8 cellular contexts compared by ENCODE assay signal in the genomic region with DNA sequence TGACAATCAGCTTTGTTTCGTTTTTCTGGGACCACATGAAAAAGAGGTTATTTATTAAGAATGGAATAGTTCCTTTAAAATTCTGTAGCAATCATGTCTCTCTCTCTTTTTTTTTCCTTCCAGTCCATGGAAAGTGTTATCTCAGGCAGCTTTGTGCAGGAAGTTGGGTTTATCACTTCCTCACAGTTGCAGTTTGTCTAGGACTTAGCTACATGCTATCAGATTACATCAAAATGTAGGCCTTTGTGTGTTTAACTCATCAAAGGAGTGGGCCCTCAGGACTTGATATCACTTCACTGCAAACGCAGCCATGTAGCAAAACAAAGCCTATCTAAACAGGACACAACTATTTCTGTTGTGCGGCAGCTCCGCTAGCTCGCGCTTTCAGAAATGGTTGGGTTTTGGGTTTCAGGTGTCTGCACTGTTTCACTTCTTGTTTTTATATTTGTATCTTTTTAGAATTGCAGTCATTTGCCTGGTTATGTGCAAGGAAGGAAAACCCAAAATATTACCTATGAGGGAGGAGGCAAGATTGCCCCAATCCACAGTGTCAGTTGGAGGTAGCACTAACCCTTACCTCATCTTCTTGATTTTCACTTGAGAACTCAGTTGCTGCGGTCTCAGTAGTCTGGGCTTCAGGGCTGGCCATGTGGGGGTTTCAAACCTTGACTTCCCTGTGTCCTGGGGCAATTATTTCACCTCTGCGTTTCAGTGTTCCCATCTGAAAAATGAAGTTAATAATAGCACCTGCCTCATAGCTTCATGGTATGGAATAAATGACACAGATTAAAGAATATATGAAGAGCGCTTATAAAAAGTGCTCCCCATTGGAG.
DNase-seq lines count a peak whose midpoint lies in the region; ATAC-seq, FAIRE-seq and TF ChIP-seq lines count a peak whose summit lies in the region.

No MANE protein-coding gene starts in this region.

- intact Hi-C loops in dorsolateral prefrontal cortex (cut with DNase I), result no loop called here

- H3K27ac Mint-ChIP-seq in progenitor cell of endocrine pancreas, result peak overlapping the region; percentile 62

- peak; percentile 98 for FAIRE-seq in GM18507 (lab: Jason Lieb, UNC)

- H3K27me3 Mint-ChIP-seq in progenitor cell of endocrine pancreas, result peaks cover 6% of the 10 kb centered on the region

- H3K27me3 ChIP-seq in dorsolateral prefrontal cortex, result no peaks in the 10 kb centered on the region

- TF ChIP-seq CTCF in choroid plexus epithelial cell (conservative IDR thresholded peaks at IDR 0.05; ENCODE audit: low read depth, low read length), result no peak
- TF ChIP-seq CTCF in progenitor cell of endocrine pancreas (IDR thresholded peaks at IDR 0.05; ENCODE audit: unreplicated experiment), result no peak
- no peak for TF ChIP-seq CTCF in dorsolateral prefrontal cortex (IDR thresholded peaks at IDR 0.05 in 54 of 56, conservative IDR thresholded peaks at IDR 0.05 in 2 of 56; ENCODE audit: low read depth in 1 of 56, partially characterized antibody in 56 of 56)

- no peaks in the 10 kb centered on the region for H3K36me3 Mint-ChIP-seq in progenitor cell of endocrine pancreas (ENCODE audit: insufficient read depth)

- no peak overlapping the region for H3K4me3 Mint-ChIP-seq in progenitor cell of endocrine pancreas (ENCODE audit: low read depth)

- H3K4me3 ChIP-seq in choroid plexus epithelial cell (ENCODE audit: low read depth, low read length) (no peak overlapping the region), dorsolateral prefrontal cortex (peak overlapping the region in 2 of 59 donors; percentile 8 to 9)

- ATAC-seq in GM21786 (IDR thresholded peaks at IDR 0.05; ENCODE audit: unreplicated experiment), result peak; percentile 86

- DNase-seq in GM18507 (ENCODE audit: extremely low spot score, insufficient read length, low read depth), result peak; percentile 44
- DNase-seq in KBM-7, result peak; percentile 84
- peak; percentile 46 for DNase-seq in choroid plexus epithelial cell (ENCODE audit: low read depth)
- DNase-seq in progenitor cell of endocrine pancreas (ENCODE audit: low spot score, unreplicated experiment), result no peak
- DNase-seq in NCI-H82 treated with DMSO at 0.1 percent for 48 hours (lab: John Stamatoyannopoulos, UW; ENCODE audit: unreplicated experiment), result no peak
- DNase-seq in dorsolateral prefrontal cortex, result no peak
- DNase-seq in NCI-H2196 (lab: John Stamatoyannopoulos, UW; ENCODE audit: unreplicated experiment), result no peak

- peak overlapping the region in 18 of 59 donors; percentile 6 to 77 (median 46) for H3K27ac ChIP-seq in dorsolateral prefrontal cortex

- no peaks in the 10 kb centered on the region for H3K9me3 Mint-ChIP-seq in progenitor cell of endocrine pancreas (ENCODE audit: low read depth)

- in situ Hi-C loops in KBM-7 (cut with MboI; ENCODE audit: low pct_unique_long_range_greater_than_20kb, low sequenced_read_pairs), result no loop called here

- peaks cover 27% of the 10 kb centered on the region for H3K4me1 Mint-ChIP-seq in progenitor cell of endocrine pancreas (ENCODE audit: low read depth)

Comparison
In these comparisons a context has a peak if more than half of its experiments do, and no peak if none do; other contexts are left out.
1. DNase-seq: peak in GM18507 (single experiment), KBM-7 (single experiment) and choroid plexus epithelial cell (single experiment); none in progenitor cell of endocrine pancreas (single experiment), NCI-H82 treated with DMSO at 0.1 percent for 48 hours (single experiment), dorsolateral prefrontal cortex (0 of 10) and NCI-H2196 (single experiment).